21 cellular contexts compared by ENCODE assay signal in genomic region chr6:164344801-164345291, GRCh38.
DNase-seq lines count a peak whose midpoint lies in the region; ATAC-seq, FAIRE-seq and TF ChIP-seq lines count a peak whose summit lies in the region.
"Had no signal": no experiment of that assay in that cellular context is flagged by ENCODE, and none has a peak within 500 bp of the region (broad histone marks: within the 10 kb centered on the region; RNA-seq: fewer than 3 reads in every experiment).

No MANE protein-coding gene starts in this region.

- POLR2A ChIA-PET in SK-N-SH (lab: Yijun Ruan, JAX) = no interaction called here
- POLR2A ChIA-PET in CD4-positive, alpha-beta T cell (lab: Charles Lee) = no interaction called here

- no peaks in the 10 kb centered on the region for H3K4me1 ChIP-seq in astrocyte (ENCODE audit: insufficient read depth, low read length)
- H3K4me1 ChIP-seq in SK-N-SH (ENCODE audit: control insufficient read depth in 1 of 2, insufficient read depth in 2 of 2, low read depth in 1 of 2, low read length in 1 of 2) = no peaks in the 10 kb centered on the region
- H3K4me1 ChIP-seq: Caco-2, colonic mucosa, pancreas had no signal

- no peak overlapping the region for H3K4me2 ChIP-seq in astrocyte (ENCODE audit: low read length)
- no peak overlapping the region for H3K4me2 ChIP-seq in SK-N-SH

- CTCF ChIA-PET in SK-N-SH (lab: Yijun Ruan, JAX) = no interaction called here
- CTCF ChIA-PET in CD4-positive, alpha-beta T cell (lab: Charles Lee) = no interaction called here

- H3K4me3 Mint-ChIP-seq in astrocyte (ENCODE audit: unreplicated experiment) = no peak overlapping the region
- H3K4me3 Mint-ChIP-seq in CD4-positive, alpha-beta T cell = no peak overlapping the region
- H3K4me3 Mint-ChIP-seq: activated CD8-positive, alpha-beta memory T cell treated with anti-CD3 and anti-CD28 coated beads, Interleukin-2, amount 10 ng/mL, durations not matched to agents 7 days and 5 days; stimulated activated memory B cell treated with anti-CD40 and anti-IgM and Interleukin-4, amounts not matched to agents 10 μg/mL and 1 μg/mL and 100 μg/mL, for 72 hours had no signal

- H3F3A ChIP-seq in SK-N-SH (replicated peaks; ENCODE audit: insufficient read depth) = no peaks in the 10 kb centered on the region

- H3K9me3 ChIP-seq in astrocyte (ENCODE audit: insufficient read depth, low read depth, low read length) = no peaks in the 10 kb centered on the region
- no peaks in the 10 kb centered on the region for H3K9me3 ChIP-seq in SK-N-SH
- no peaks in the 10 kb centered on the region for H3K9me3 ChIP-seq in CD4-positive, alpha-beta T cell (ENCODE audit: control insufficient read depth, low read length)
- H3K9me3 ChIP-seq: Caco-2, colonic mucosa, pancreas, tibial nerve had no signal

- H3K36me3 Mint-ChIP-seq in astrocyte (ENCODE audit: low read depth, unreplicated experiment) = no peaks in the 10 kb centered on the region
- no peaks in the 10 kb centered on the region for H3K36me3 Mint-ChIP-seq in CD4-positive, alpha-beta T cell (ENCODE audit: low read depth)
- H3K36me3 Mint-ChIP-seq: activated CD8-positive, alpha-beta memory T cell treated with anti-CD3 and anti-CD28 coated beads, Interleukin-2, amount 10 ng/mL, durations not matched to agents 7 days and 5 days; stimulated activated memory B cell treated with anti-CD40 and anti-IgM and Interleukin-4, amounts not matched to agents 10 μg/mL and 1 μg/mL and 100 μg/mL, for 72 hours had no signal

- H3K9ac ChIP-seq in astrocyte (ENCODE audit: low read length) (no peak overlapping the region), SK-N-SH (no peak overlapping the region)

- FAIRE-seq in astrocyte (lab: Jason Lieb, UNC) = no peak
- FAIRE-seq: pancreas had no signal

- WGBS in SK-N-SH (ENCODE audit: low lambda C conversion rate) = 31% methylated on average over 7 of the region's 7 CpGs

- H3K79me2 ChIP-seq in astrocyte (ENCODE audit: insufficient read depth, low read length) = no peaks in the 10 kb centered on the region
- no peaks in the 10 kb centered on the region for H3K79me2 ChIP-seq in SK-N-SH (ENCODE audit: insufficient read depth)

- H3K27ac ChIP-seq in astrocyte (ENCODE audit: low read depth, low read length) = no peak overlapping the region
- no peak overlapping the region for H3K27ac ChIP-seq in SK-N-SH (ENCODE audit: low read depth in 2 of 2, low read length in 1 of 2)
- H3K27ac ChIP-seq in CD4-positive, alpha-beta T cell (ENCODE audit: low read depth, low read length) = no peak overlapping the region
- H3K27ac ChIP-seq: colonic mucosa, pancreas had no signal

- H3K9me2 ChIP-seq in SK-N-SH = no peaks in the 10 kb centered on the region

- no peak for TF ChIP-seq CTCF in astrocyte (IDR thresholded peaks at IDR 0.05; ENCODE audit: insufficient read depth, low read depth, low read length)
- no peak for TF ChIP-seq CTCF in SK-N-SH (IDR thresholded peaks at IDR 0.05)
- TF ChIP-seq CTCF in CD4-positive, alpha-beta T cell (IDR thresholded peaks at IDR 0.05) = no peak

- intact Hi-C loops in Right ventricle myocardium superior (cut with DNase I) = no loop called here
- intact Hi-C loops in CD4-positive, alpha-beta T cell (cut with DNase I, micrococcal nuclease) = no loop called here

- H4K20me1 ChIP-seq in astrocyte (ENCODE audit: insufficient read depth, low read length) = no peaks in the 10 kb centered on the region
- H4K20me1 ChIP-seq in SK-N-SH (ENCODE audit: insufficient read depth) = no peaks in the 10 kb centered on the region

- H3K27me3 Mint-ChIP-seq in astrocyte (ENCODE audit: low read depth, unreplicated experiment) = no peaks in the 10 kb centered on the region
- H3K27me3 Mint-ChIP-seq in CD4-positive, alpha-beta T cell = no peaks in the 10 kb centered on the region
- H3K27me3 Mint-ChIP-seq: activated CD8-positive, alpha-beta memory T cell treated with anti-CD3 and anti-CD28 coated beads, Interleukin-2, amount 10 ng/mL, durations not matched to agents 7 days and 5 days; stimulated activated memory B cell treated with anti-CD40 and anti-IgM and Interleukin-4, amounts not matched to agents 10 μg/mL and 1 μg/mL and 100 μg/mL, for 72 hours had no signal

- peaks cover 12% of the 10 kb centered on the region for H3K9me3 Mint-ChIP-seq in astrocyte (ENCODE audit: unreplicated experiment)
- H3K9me3 Mint-ChIP-seq in CD4-positive, alpha-beta T cell = no peaks in the 10 kb centered on the region

- no peaks in the 10 kb centered on the region for H3K4me1 Mint-ChIP-seq in astrocyte (ENCODE audit: low read depth, unreplicated experiment)
- no peaks in the 10 kb centered on the region for H3K4me1 Mint-ChIP-seq in CD4-positive, alpha-beta T cell (ENCODE audit: low read depth)
- H3K4me1 Mint-ChIP-seq: activated CD8-positive, alpha-beta memory T cell treated with anti-CD3 and anti-CD28 coated beads, Interleukin-2, amount 10 ng/mL, durations not matched to agents 7 days and 5 days; stimulated activated memory B cell treated with anti-CD40 and anti-IgM and Interleukin-4, amounts not matched to agents 10 μg/mL and 1 μg/mL and 100 μg/mL, for 72 hours had no signal

- TF ChIP-seq RAD21 in SK-N-SH (IDR thresholded peaks at IDR 0.05; ENCODE audit: low read length) = no peak

- TF ChIP-seq EP300 in SK-N-SH (IDR thresholded peaks at IDR 0.05; ENCODE audit: borderline replicate concordance in 1 of 2, low read depth in 1 of 2, low read length in 1 of 2) = no peak

- H3K36me3 ChIP-seq in astrocyte (ENCODE audit: insufficient read depth, low read length) = no peaks in the 10 kb centered on the region
- no peaks in the 10 kb centered on the region for H3K36me3 ChIP-seq in SK-N-SH (replicated peaks in 1 of 2; ENCODE audit: control insufficient read depth in 1 of 2, insufficient read depth in 2 of 2, low read length in 1 of 2)
- H3K36me3 ChIP-seq: colonic mucosa, pancreas, tibial nerve had no signal

- no peak overlapping the region for H2AFZ ChIP-seq in astrocyte (ENCODE audit: low read depth, low read length)
- H2AFZ ChIP-seq in SK-N-SH (ENCODE audit: low read depth) = no peak overlapping the region

- H3K27me3 ChIP-seq in astrocyte (ENCODE audit: insufficient read depth, low read length) (no peaks in the 10 kb centered on the region), SK-N-SH (ENCODE audit: insufficient read depth) (no peaks in the 10 kb centered on the region)
- H3K27me3 ChIP-seq in CD4-positive, alpha-beta T cell (ENCODE audit: control insufficient read depth, insufficient read depth, low read length) = no peaks in the 10 kb centered on the region
- H3K27me3 ChIP-seq: colonic mucosa, pancreas, tibial nerve had no signal

- H3K27ac Mint-ChIP-seq in astrocyte (ENCODE audit: unreplicated experiment) = no peak overlapping the region
- H3K27ac Mint-ChIP-seq in CD4-positive, alpha-beta T cell = no peak overlapping the region
- H3K27ac Mint-ChIP-seq: activated CD8-positive, alpha-beta memory T cell treated with anti-CD3 and anti-CD28 coated beads, Interleukin-2, amount 10 ng/mL, durations not matched to agents 7 days and 5 days; stimulated activated memory B cell treated with anti-CD40 and anti-IgM and Interleukin-4, amounts not matched to agents 10 μg/mL and 1 μg/mL and 100 μg/mL, for 72 hours had no signal

- peak; percentile 94 for ATAC-seq in Right ventricle myocardium superior (ENCODE audit: poor library complexity)
- ATAC-seq in GM18870 (IDR thresholded peaks at IDR 0.05; ENCODE audit: unreplicated experiment) = no peak
- no peak for ATAC-seq in CD4-positive, alpha-beta T cell (ENCODE audit: poor library complexity)
- ATAC-seq: activated CD8-positive, alpha-beta memory T cell treated with anti-CD3 and anti-CD28 coated beads, Interleukin-2, amount 10 ng/mL, durations not matched to agents 7 days and 5 days; left lobe of liver; stimulated activated memory B cell treated with anti-CD40 and anti-IgM and Interleukin-4, amounts not matched to agents 10 μg/mL and 1 μg/mL and 100 μg/mL, for 72 hours had no signal

- DNase-seq in astrocyte (ENCODE audit: low read depth) = peak; percentile 3
- DNase-seq in Right ventricle myocardium superior = no peak
- peak; percentile 58 for DNase-seq in medulla oblongata (ENCODE audit: extremely low spot score)
- DNase-seq in stromal cell of bone marrow (ENCODE audit: low read depth) = peak; percentile 33
- no peak for DNase-seq in activated T-cell treated with anti-CD3 and anti-CD28 coated beads for 4 hours
- no peak for DNase-seq in SK-N-SH
- no peak for DNase-seq in CD4-positive, alpha-beta T cell
- DNase-seq: activated CD8-positive, alpha-beta memory T cell treated with anti-CD3 and anti-CD28 coated beads, Interleukin-2, amount 10 ng/mL, durations not matched to agents 7 days and 5 days; activated gamma-delta T cell treated with Interleukin-2 at 50 U/mL for 16 hours; AML-193; Caco-2; colonic mucosa; EL; NCI-H1092; NCI-H748 treated with DMSO at 0.1 percent for 48 hours; pancreas; T1000 had no signal

- H3K4me3 ChIP-seq in astrocyte (ENCODE audit: insufficient read depth, low read depth, low read length) (no peak overlapping the region), SK-N-SH (ENCODE audit: low read depth in 2 of 2, low read length in 1 of 2) (no peak overlapping the region)
- H3K4me3 ChIP-seq: colonic mucosa, pancreas, tibial nerve had no signal

TF ChIP-seq in SK-N-SH, 30 proteins besides CTCF, POLR2A, EP300 and RAD21 (continues in another document):
- TF ChIP-seq RFX5 (IDR thresholded peaks at IDR 0.05; ENCODE audit: low read length) (no peak), POLR2AphosphoS5 (IDR thresholded peaks at IDR 0.05; ENCODE audit: low read depth, low read length) (no peak), MXI1 (IDR thresholded peaks at IDR 0.05; ENCODE audit: low read depth, low read length) (no peak), GATA2 (CRISPR knock-in tag; IDR thresholded peaks at IDR 0.05) (no peak), CHD2 (IDR thresholded peaks at IDR 0.05; ENCODE audit: low read length, partially characterized antibody) (no peak), JUND (IDR thresholded peaks at IDR 0.05) (no peak), RXRA (IDR thresholded peaks at IDR 0.05; ENCODE audit: borderline replicate concordance, low read depth) (no peak), GABPA (IDR thresholded peaks at IDR 0.05; ENCODE audit: low read depth) (no peak), TEAD4 (IDR thresholded peaks at IDR 0.05; ENCODE audit: borderline replicate concordance, insufficient read depth) (no peak), MEF2A (IDR thresholded peaks at IDR 0.05; ENCODE audit: borderline replicate concordance, low read depth) (no peak), NRF1 (IDR thresholded peaks at IDR 0.05; ENCODE audit: low read depth, low read length) (no peak), SIN3A (IDR thresholded peaks at IDR 0.05; ENCODE audit: borderline replicate concordance, low read depth, low read length) (no peak)
- TF ChIP-seq, protein P1, sequence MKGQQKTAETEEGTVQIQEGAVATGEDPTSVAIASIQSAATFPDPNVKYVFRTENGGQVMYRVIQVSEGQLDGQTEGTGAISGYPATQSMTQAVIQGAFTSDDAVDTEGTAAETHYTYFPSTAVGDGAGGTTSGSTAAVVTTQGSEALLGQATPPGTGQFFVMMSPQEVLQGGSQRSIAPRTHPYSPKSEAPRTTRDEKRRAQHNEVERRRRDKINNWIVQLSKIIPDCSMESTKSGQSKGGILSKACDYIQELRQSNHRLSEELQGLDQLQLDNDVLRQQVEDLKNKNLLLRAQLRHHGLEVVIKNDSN (IDR thresholded peaks at IDR 0.05; ENCODE audit: borderline replicate concordance, low read depth) = no peak

Comparison
In these comparisons a context has a peak if more than half of its experiments do, and no peak if none do; other contexts are left out.
1. DNase-seq: peak in astrocyte (single experiment), medulla oblongata (single experiment) and stromal cell of bone marrow (single experiment); none in Right ventricle myocardium superior (single experiment), activated T-cell treated with anti-CD3 and anti-CD28 coated beads for 4 hours (single experiment), SK-N-SH (single experiment) and CD4-positive, alpha-beta T cell (0 of 10).